1 cellular context compared by ENCODE assay signal in genomic region chr17:10702574-10702973, GRCh38.
TF ChIP-seq lines count a peak whose summit lies in the region.

No MANE protein-coding gene starts in this region.

TF ChIP-seq in GM23338, 12 proteins besides CTCF, POLR2A, EP300 and RAD21:
- TF ChIP-seq REST (IDR thresholded peaks at IDR 0.05; ENCODE audit: unreplicated experiment) = no peak
- TF ChIP-seq EZH2phosphoT487 (IDR thresholded peaks at IDR 0.05; ENCODE audit: unreplicated experiment) = no peak
- no peak for TF ChIP-seq STAT1 (IDR thresholded peaks at IDR 0.05; ENCODE audit: unreplicated experiment)
- no peak for TF ChIP-seq JUNB (IDR thresholded peaks at IDR 0.05; ENCODE audit: unreplicated experiment)
- no peak for TF ChIP-seq POLR2AphosphoS5 (IDR thresholded peaks at IDR 0.05; ENCODE audit: low read depth)
- TF ChIP-seq NANOG (IDR thresholded peaks at IDR 0.05; ENCODE audit: borderline replicate concordance) = no peak
- TF ChIP-seq ZNF114 (CRISPR knock-in tag; IDR thresholded peaks at IDR 0.05) = no peak
- TF ChIP-seq EZH2 (IDR thresholded peaks at IDR 0.05; ENCODE audit: low read depth, unreplicated experiment) = no peak
- no peak for TF ChIP-seq CREB1 (CRISPR knock-in tag; IDR thresholded peaks at IDR 0.05; ENCODE audit: low read depth)
- TF ChIP-seq, protein P1, sequence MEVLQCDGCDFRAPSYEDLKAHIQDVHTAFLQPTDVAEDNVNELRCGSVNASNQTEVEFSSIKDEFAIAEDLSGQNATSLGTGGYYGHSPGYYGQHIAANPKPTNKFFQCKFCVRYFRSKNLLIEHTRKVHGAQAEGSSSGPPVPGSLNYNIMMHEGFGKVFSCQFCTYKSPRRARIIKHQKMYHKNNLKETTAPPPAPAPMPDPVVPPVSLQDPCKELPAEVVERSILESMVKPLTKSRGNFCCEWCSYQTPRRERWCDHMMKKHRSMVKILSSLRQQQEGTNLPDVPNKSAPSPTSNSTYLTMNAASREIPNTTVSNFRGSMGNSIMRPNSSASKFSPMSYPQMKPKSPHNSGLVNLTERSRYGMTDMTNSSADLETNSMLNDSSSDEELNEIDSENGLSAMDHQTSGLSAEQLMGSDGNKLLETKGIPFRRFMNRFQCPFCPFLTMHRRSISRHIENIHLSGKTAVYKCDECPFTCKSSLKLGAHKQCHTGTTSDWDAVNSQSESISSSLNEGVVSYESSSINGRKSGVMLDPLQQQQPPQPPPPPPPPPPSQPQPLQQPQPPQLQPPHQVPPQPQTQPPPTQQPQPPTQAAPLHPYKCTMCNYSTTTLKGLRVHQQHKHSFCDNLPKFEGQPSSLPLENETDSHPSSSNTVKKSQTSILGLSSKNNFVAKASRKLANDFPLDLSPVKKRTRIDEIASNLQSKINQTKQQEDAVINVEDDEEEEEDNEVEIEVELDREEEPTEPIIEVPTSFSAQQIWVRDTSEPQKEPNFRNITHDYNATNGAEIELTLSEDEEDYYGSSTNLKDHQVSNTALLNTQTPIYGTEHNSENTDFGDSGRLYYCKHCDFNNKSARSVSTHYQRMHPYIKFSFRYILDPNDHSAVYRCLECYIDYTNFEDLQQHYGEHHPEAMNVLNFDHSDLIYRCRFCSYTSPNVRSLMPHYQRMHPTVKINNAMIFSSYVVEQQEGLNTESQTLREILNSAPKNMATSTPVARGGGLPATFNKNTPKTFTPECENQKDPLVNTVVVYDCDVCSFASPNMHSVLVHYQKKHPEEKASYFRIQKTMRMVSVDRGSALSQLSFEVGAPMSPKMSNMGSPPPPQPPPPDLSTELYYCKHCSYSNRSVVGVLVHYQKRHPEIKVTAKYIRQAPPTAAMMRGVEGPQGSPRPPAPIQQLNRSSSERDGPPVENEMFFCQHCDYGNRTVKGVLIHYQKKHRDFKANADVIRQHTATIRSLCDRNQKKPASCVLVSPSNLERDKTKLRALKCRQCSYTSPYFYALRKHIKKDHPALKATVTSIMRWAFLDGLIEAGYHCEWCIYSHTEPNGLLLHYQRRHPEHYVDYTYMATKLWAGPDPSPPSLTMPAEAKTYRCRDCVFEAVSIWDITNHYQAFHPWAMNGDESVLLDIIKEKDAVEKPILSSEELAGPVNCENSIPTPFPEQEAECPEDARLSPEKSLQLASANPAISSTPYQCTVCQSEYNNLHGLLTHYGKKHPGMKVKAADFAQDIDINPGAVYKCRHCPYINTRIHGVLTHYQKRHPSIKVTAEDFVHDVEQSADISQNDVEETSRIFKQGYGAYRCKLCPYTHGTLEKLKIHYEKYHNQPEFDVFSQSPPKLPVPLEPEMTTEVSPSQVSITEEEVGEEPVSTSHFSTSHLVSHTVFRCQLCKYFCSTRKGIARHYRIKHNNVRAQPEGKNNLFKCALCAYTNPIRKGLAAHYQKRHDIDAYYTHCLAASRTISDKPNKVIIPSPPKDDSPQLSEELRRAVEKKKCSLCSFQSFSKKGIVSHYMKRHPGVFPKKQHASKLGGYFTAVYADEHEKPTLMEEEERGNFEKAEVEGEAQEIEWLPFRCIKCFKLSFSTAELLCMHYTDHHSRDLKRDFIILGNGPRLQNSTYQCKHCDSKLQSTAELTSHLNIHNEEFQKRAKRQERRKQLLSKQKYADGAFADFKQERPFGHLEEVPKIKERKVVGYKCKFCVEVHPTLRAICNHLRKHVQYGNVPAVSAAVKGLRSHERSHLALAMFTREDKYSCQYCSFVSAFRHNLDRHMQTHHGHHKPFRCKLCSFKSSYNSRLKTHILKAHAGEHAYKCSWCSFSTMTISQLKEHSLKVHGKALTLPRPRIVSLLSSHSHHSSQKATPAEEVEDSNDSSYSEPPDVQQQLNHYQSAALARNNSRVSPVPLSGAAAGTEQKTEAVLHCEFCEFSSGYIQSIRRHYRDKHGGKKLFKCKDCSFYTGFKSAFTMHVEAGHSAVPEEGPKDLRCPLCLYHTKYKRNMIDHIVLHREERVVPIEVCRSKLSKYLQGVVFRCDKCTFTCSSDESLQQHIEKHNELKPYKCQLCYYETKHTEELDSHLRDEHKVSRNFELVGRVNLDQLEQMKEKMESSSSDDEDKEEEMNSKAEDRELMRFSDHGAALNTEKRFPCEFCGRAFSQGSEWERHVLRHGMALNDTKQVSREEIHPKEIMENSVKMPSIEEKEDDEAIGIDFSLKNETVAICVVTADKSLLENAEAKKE (CRISPR knock-in tag; IDR thresholded peaks at IDR 0.05) = no peak
